ENCODE assay signal across 17 cellular contexts in the genomic region with DNA sequence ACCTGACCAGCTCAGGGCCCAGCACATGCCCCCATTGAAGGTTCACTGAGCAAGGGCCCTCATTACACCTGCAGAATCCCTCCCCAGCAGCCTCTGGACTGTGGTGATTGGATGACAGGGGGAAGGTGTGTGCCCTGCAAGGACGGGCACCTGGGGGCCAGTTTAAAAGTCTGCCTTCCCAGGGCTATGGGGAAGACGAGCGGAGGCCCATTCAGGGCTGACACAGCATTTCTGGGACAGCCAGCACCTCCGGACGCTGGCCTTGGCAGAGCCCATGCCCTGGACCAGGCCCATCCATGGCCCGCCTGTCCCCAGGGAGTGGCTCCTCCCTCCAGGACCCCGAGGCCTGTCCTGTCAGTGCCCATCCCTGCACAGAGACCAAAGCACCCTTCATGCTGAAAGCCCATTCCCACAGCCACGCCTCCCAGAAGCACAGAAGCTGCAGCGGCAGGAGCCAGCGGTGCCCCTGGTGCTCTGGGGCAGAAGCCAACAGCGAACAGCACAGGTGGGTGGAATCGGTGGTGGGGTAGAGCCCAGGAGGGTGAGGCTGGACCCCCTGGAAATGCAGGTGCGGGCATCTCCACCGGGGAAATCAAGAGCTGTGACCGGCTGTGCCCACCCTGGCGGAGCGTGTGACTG. TPM values are rescaled to one million over a fixed set of nuclear protein-coding genes. Genes with fewer than 3 reads are reported as not detected.
A peak's percentile ranks its signal among the peaks of the same experiment; 100 is the strongest.
DNase-seq lines count a peak whose midpoint lies in the region; ATAC-seq and TF ChIP-seq lines count a peak whose summit lies in the region.
"Had no signal": no experiment of that assay in that cellular context is flagged by ENCODE, and none has a peak within 500 bp of the region (broad histone marks: within the 10 kb centered on the region; RNA-seq: fewer than 3 reads in every experiment).

No MANE protein-coding gene starts in this region.

- H3K27me3 Mint-ChIP-seq in activated T-cell treated with anti-CD3 and anti-CD28 coated beads, Interleukin-2, amount 50 U/mL, for 24 hours = peaks cover 11% of the 10 kb centered on the region
- H3K27me3 Mint-ChIP-seq in activated T-cell treated with anti-CD3 and anti-CD28 coated beads, Interleukin-2, amount 50 U/mL, for 4 hours (ENCODE audit: low read depth) = peaks cover 6% of the 10 kb centered on the region
- peaks cover 17% of the 10 kb centered on the region for H3K27me3 Mint-ChIP-seq in chondrocyte (ENCODE audit: low read depth)
- H3K27me3 Mint-ChIP-seq in type B pancreatic cell = peaks cover 12% of the 10 kb centered on the region

- no peak for ATAC-seq in activated T-cell treated with anti-CD3 and anti-CD28 coated beads, Interleukin-2, amount 50 U/mL, for 4 hours

- no peak overlapping the region for H3K4me3 Mint-ChIP-seq in activated T-cell treated with anti-CD3 and anti-CD28 coated beads, Interleukin-2, amount 50 U/mL, for 24 hours
- H3K4me3 Mint-ChIP-seq in activated T-cell treated with anti-CD3 and anti-CD28 coated beads, Interleukin-2, amount 50 U/mL, for 4 hours = no peak overlapping the region
- H3K4me3 Mint-ChIP-seq in chondrocyte (ENCODE audit: unreplicated experiment) (no peak overlapping the region), type B pancreatic cell (no peak overlapping the region)

- H3K27ac Mint-ChIP-seq in activated T-cell treated with anti-CD3 and anti-CD28 coated beads, Interleukin-2, amount 50 U/mL, for 24 hours = no peak overlapping the region
- H3K27ac Mint-ChIP-seq in chondrocyte (ENCODE audit: unreplicated experiment) (no peak overlapping the region), type B pancreatic cell (no peak overlapping the region)

- H3K4me1 Mint-ChIP-seq in activated T-cell treated with anti-CD3 and anti-CD28 coated beads, Interleukin-2, amount 50 U/mL, for 24 hours (ENCODE audit: low read depth) = no peaks in the 10 kb centered on the region
- H3K4me1 Mint-ChIP-seq in activated T-cell treated with anti-CD3 and anti-CD28 coated beads, Interleukin-2, amount 50 U/mL, for 4 hours (ENCODE audit: low read depth) = no peaks in the 10 kb centered on the region
- no peaks in the 10 kb centered on the region for H3K4me1 Mint-ChIP-seq in chondrocyte (ENCODE audit: low read depth)
- H3K4me1 Mint-ChIP-seq in type B pancreatic cell (ENCODE audit: unreplicated experiment) = no peaks in the 10 kb centered on the region

- H3K9me3 Mint-ChIP-seq in activated T-cell treated with anti-CD3 and anti-CD28 coated beads, Interleukin-2, amount 50 U/mL, for 24 hours = no peaks in the 10 kb centered on the region
- no peaks in the 10 kb centered on the region for H3K9me3 Mint-ChIP-seq in activated T-cell treated with anti-CD3 and anti-CD28 coated beads, Interleukin-2, amount 50 U/mL, for 4 hours
- H3K9me3 Mint-ChIP-seq in chondrocyte (ENCODE audit: low read depth) (no peaks in the 10 kb centered on the region), type B pancreatic cell (no peaks in the 10 kb centered on the region)

- TF ChIP-seq CTCF in chondrocyte (IDR thresholded peaks at IDR 0.05) = no peak
- TF ChIP-seq CTCF in type B pancreatic cell (conservative IDR thresholded peaks at IDR 0.05) = no peak

- peak; percentile 12 for DNase-seq in activated T-cell treated with anti-CD3 and anti-CD28 coated beads, Interleukin-2, amount 50 U/mL, for 24 hours
- no peak for DNase-seq in activated T-cell treated with anti-CD3 and anti-CD28 coated beads, Interleukin-2, amount 50 U/mL, for 4 hours
- DNase-seq in chondrocyte (ENCODE audit: low spot score) (peak; percentile 83), mesenteric fat pad (ENCODE audit: low spot score) (peak; percentile 83), type B pancreatic cell (ENCODE audit: extremely low spot score, unreplicated experiment) (peak; percentile 60), NCI-H187 (lab: John Stamatoyannopoulos, UW) (no peak), epidermal melanocyte (ENCODE audit: insufficient read length, low spot score) (no peak)
- DNase-seq in stimulated activated CD4-positive, alpha-beta T cell treated with anti-CD3 and anti-CD28 coated beads, Interleukin-1b, Interleukin-23, amount 100 ng/mL, for 48 hours = no peak
- DNase-seq: C1 segment of cervical spinal cord, DND-41, GM23248, KBM-7, MV-4-11, NCI-H1417, NCI-H2029, NCI-H2171, NCI-H748 treated with DMSO at 0.1 percent for 48 hours had no signal

- H3K36me3 Mint-ChIP-seq in activated T-cell treated with anti-CD3 and anti-CD28 coated beads, Interleukin-2, amount 50 U/mL, for 24 hours (ENCODE audit: low read depth) = no peaks in the 10 kb centered on the region
- no peaks in the 10 kb centered on the region for H3K36me3 Mint-ChIP-seq in activated T-cell treated with anti-CD3 and anti-CD28 coated beads, Interleukin-2, amount 50 U/mL, for 4 hours (ENCODE audit: insufficient read depth)
- H3K36me3 Mint-ChIP-seq in chondrocyte (ENCODE audit: low read depth) (no peaks in the 10 kb centered on the region), type B pancreatic cell (no peaks in the 10 kb centered on the region)

RNA-seq across cellular contexts. Expression of a gene that starts 44.9 kb away (rescaled TPM):
- 10 to 100 TPM; 22.6 to 25.7 (median 24.1) TPM for total RNA-seq in activated T-cell treated with anti-CD3 and anti-CD28 coated beads, Interleukin-2, amount 50 U/mL, for 4 hours
- 24.3 to 27.5 TPM (median 25.1 TPM) in 3 replicates for total RNA-seq in chondrocyte
- total RNA-seq in mesenteric fat pad = 27.4 TPM
- total RNA-seq in type B pancreatic cell (ENCODE audit: low replicate concordance) = 36.6 and 38.1 TPM in 2 replicates

Comparison
In these comparisons a context has a peak if more than half of its experiments do, and no peak if none do; other contexts are left out.
1. DNase-seq: peak in activated T-cell treated with anti-CD3 and anti-CD28 coated beads, Interleukin-2, amount 50 U/mL, for 24 hours (single experiment), chondrocyte (single experiment), mesenteric fat pad (single experiment) and type B pancreatic cell (single experiment); none in activated T-cell treated with anti-CD3 and anti-CD28 coated beads, Interleukin-2, amount 50 U/mL, for 4 hours (single experiment), NCI-H187 (0 of 2), stimulated activated CD4-positive, alpha-beta T cell treated with anti-CD3 and anti-CD28 coated beads, Interleukin-1b, Interleukin-23, amount 100 ng/mL, for 48 hours (single experiment) and epidermal melanocyte (single experiment).